ENCODE assay signal across 11 cellular contexts in the genomic region with DNA sequence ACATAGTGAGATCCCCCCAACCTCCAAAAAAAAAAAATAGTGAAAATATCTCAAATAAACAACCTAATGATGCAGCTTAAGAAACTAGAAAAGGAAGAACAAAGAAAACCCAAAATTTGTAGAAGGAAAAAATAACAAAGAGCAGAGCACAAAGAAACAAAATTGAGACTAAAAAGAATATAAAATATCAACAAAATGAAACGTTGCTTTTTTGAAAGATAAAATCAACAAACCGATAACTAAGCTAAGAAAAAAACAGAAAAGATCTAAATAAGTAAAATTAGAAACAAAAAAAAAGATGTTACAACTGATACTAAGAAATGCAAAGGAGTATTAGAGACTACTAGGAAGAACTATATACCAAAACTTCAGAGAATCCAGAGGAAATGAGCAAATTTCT.
"Had no signal": no experiment of that assay in that cellular context is flagged by ENCODE, and none has a peak within 500 bp of the region (broad histone marks: within the 10 kb centered on the region; RNA-seq: fewer than 3 reads in every experiment).

No MANE protein-coding gene starts in this region.

- H3K4me3 Mint-ChIP-seq: GM23338, H9, HFFc6 had no signal

- H2AFZ ChIP-seq: GM23248, GM23338 had no signal

- H3K27ac Mint-ChIP-seq: GM23338, H9, HFFc6 had no signal

- ATAC-seq: GM23338, HCT116 had no signal

- H3K27ac ChIP-seq: GM23248 had no signal

- H3K9me3 ChIP-seq: HAP-1 had no signal

- H3K4me3 ChIP-seq: GM23248, GM23338, HAP-1 had no signal

- H3K9ac ChIP-seq: GM23248 had no signal

- FAIRE-seq: H1, H54 had no signal

- H3K4me1 ChIP-seq: HAP-1 had no signal

- H3K36me3 ChIP-seq: HAP-1 had no signal

- H3K4me1 Mint-ChIP-seq: GM23338 had no signal

- DNase-seq: GM23248, GOT3, H7, H9, HCEC 1CT, HFFc6 had no signal

- H3K4me2 ChIP-seq: GM23338 had no signal
